Comparison of ENCODE assay signal across 35 cellular contexts in genomic region chrX:404656-405055, GRCh38.
"Had no signal": no experiment of that assay in that cellular context is flagged by ENCODE, and none has a peak within 500 bp of the region (broad histone marks: within the 10 kb centered on the region; RNA-seq: fewer than 3 reads in every experiment).

No MANE protein-coding gene starts in this region.

- H3K4me1 ChIP-seq: Peyer's patch, SJSA1 had no signal

- DNase-seq: activated CD4-positive, alpha-beta memory T cell treated with anti-CD3 and anti-CD28 coated beads, Interleukin-2, amount 10 ng/mL, durations not matched to agents 7 days and 5 days; activated CD4-positive, alpha-beta T cell treated with anti-CD3 and anti-CD28 coated beads for 1 hour; activated CD4-positive, alpha-beta T cell treated with anti-CD3 and anti-CD28 coated beads for 48 hours; activated CD4-positive, CD25-positive, alpha-beta regulatory T cell; activated effector memory CD4-positive, alpha-beta T cell treated with anti-CD3 and anti-CD28 coated beads, Interleukin-2, amount 50 U/mL, for 16 hours; activated naive CD4-positive, alpha-beta T cell; activated naive CD4-positive, alpha-beta T cell treated with anti-CD3 and anti-CD28 coated beads, Interleukin-2, amount 50 U/mL, for 16 hours; activated naive CD8-positive, alpha-beta T cell treated with anti-CD3 and anti-CD28 coated beads for 36 hours; activated T-cell treated with anti-CD3 and anti-CD28 coated beads, Interleukin-2, amount 50 U/mL, for 1 hour; activated T-cell treated with anti-CD3 and anti-CD28 coated beads, Interleukin-2, amount 50 U/mL, for 72 hours; amniotic stem cell; aorta; brain microvascular endothelial cell; MM.1S; MV-4-11; NCI-H1092; NCI-H1436 treated with DMSO at 0.1 percent for 48 hours; NCI-H1694 treated with DMSO at 0.1 percent for 48 hours; NCI-H2029; NCI-H510A; NCI-H526; NCI-H748 treated with DMSO at 0.1 percent for 48 hours; NK-92 treated with Interleukin-12 subunit alpha and Interleukin-12 subunit beta, amount 100 ng/mL, for 24 hours; PC-3; Peyer's patch; RPMI8226; SHP77 treated with DMSO at 0.1 percent for 48 hours; T-cell; T-helper 2 cell; T-helper 9 cell; WERI-Rb-1 had no signal

- H3K4me3 ChIP-seq: Peyer's patch, SJSA1 had no signal

- H3K36me3 ChIP-seq: brain microvascular endothelial cell, Peyer's patch, SJSA1, WERI-Rb-1 had no signal

- ATAC-seq: activated T-cell treated with anti-CD3 and anti-CD28 coated beads, Interleukin-2, amount 50 U/mL, for 72 hours; activated T-helper 17 cell treated with anti-CD3 and anti-CD28 coated beads, Interleukin-2, amount 50 U/mL, for 72 hours; PC-3; SK-N-SH treated with all-trans-retinoic acid at 6 μM for 48 hours; T-cell had no signal

- H3K9me3 ChIP-seq: Peyer's patch, SJSA1 had no signal

- H3K27ac ChIP-seq: brain microvascular endothelial cell, KMS-11, Peyer's patch, SJSA1, WERI-Rb-1 had no signal

- H3K27me3 ChIP-seq: brain microvascular endothelial cell, Peyer's patch, SJSA1 had no signal
